Comparison of ENCODE assay signal across 22 cellular contexts in the genomic region with DNA sequence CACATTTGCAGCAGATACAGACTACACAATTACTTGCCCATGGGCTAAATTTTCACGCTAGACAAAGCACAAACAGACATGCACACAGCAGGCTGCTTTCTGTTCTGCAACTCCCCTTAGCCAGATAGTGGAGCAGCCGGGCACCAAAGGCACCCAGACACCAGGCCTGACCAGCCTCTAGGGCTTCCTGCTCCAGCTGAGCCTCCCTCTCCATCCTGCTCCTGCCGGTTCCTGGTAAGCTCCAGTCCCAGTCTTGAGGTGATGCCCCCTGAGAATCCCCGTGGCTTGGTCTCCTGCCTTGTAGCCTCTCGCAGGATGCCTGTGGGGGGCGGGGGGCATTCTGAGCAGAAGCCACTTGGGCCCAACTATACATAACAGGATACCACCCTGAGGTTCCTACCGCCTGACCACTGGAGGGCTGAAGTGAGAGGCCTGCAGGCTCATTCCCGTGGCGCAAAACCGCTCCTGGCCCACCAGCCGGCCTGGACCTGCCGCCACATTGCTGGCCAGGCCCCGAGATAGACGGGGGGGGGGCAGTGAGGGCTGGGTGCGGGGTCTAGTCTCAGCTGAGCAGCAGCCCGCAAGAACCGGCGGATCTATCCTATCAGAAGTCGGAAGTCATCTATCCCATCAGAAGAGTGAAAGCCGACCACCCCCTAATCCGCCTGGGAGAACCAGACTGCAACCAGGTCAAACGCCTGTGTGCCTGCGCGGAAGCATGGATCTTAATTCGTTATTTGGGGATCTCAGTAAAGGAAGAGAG. TPM values are rescaled to one million over a fixed set of nuclear protein-coding genes. Genes with fewer than 3 reads are reported as not detected.
DNase-seq lines count a peak whose midpoint lies in the region; ATAC-seq and TF ChIP-seq lines count a peak whose summit lies in the region.
"Had no signal": no experiment of that assay in that cellular context is flagged by ENCODE, and none has a peak within 500 bp of the region (broad histone marks: within the 10 kb centered on the region; RNA-seq: fewer than 3 reads in every experiment).

No MANE protein-coding gene starts in this region.

- H3K27me3 Mint-ChIP-seq in neural crest cell (ENCODE audit: low read depth) (peaks cover 94% of the 10 kb centered on the region), T-helper 17 cell (peaks cover 74% of the 10 kb centered on the region)

- DNase-seq in DMS53 (lab: John Stamatoyannopoulos, UW) (peak; percentile 21), DMS53 treated with DMSO at 0.1 percent for 48 hours (lab: John Stamatoyannopoulos, UW; ENCODE audit: unreplicated experiment) (no peak), coronary artery (ENCODE audit: low spot score) (peak; percentile 59), neural crest cell (ENCODE audit: low read depth, low spot score) (no peak), NCI-H2171 (lab: John Stamatoyannopoulos, UW) (no peak), T-helper 17 cell (no peak), DMS79 (lab: John Stamatoyannopoulos, UW) (no peak)
- DNase-seq: activated CD4-positive, alpha-beta memory T cell treated with anti-CD3 and anti-CD28 coated beads, Interleukin-2, amount 10 ng/mL, durations not matched to agents 7 days and 5 days; activated effector memory CD4-positive, alpha-beta T cell treated with Interleukin-2 at 50 U/mL for 16 hours; colonic mucosa; DMS 273 treated with DMSO at 0.1 percent for 48 hours; GM23248; KG1; NCI-H1105; NCI-H2171 treated with DMSO at 0.1 percent for 48 hours; Peyer's patch; thyroid gland had no signal

- H3K9me3 Mint-ChIP-seq in neural crest cell: no peaks in the 10 kb centered on the region
- H3K9me3 Mint-ChIP-seq: activated CD4-positive, alpha-beta memory T cell treated with anti-CD3 and anti-CD28 coated beads, Interleukin-2, amount 10 ng/mL, durations not matched to agents 7 days and 5 days; stimulated activated memory B cell treated with anti-CD40 and anti-IgM and Interleukin-4, amounts not matched to agents 10 μg/mL and 1 μg/mL and 100 μg/mL, for 72 hours had no signal

- H3K4me3 ChIP-seq in HUES6 (ENCODE audit: low read depth, low read length) (peak overlapping the region; percentile 55; the same call in 1 of the 2 replicates), coronary artery (no peak overlapping the region)
- H3K4me3 ChIP-seq: BLaER1, colonic mucosa, GM23248, Peyer's patch, thyroid gland had no signal

- H3K9ac ChIP-seq in HUES6 (ENCODE audit: low read length): no peak overlapping the region
- H3K9ac ChIP-seq: BLaER1, GM23248 had no signal

- H3K4me1 Mint-ChIP-seq in neural crest cell (peaks cover 21% of the 10 kb centered on the region), T-helper 17 cell (peaks cover 31% of the 10 kb centered on the region)

- no peak for ATAC-seq in T-helper 17 cell
- ATAC-seq: stimulated activated memory B cell treated with anti-CD40 and anti-IgM and Interleukin-4, amounts not matched to agents 10 μg/mL and 1 μg/mL and 100 μg/mL, for 72 hours had no signal

- TF ChIP-seq CTCF in coronary artery (IDR thresholded peaks at IDR 0.05) (no peak), neural crest cell (conservative IDR thresholded peaks at IDR 0.05) (no peak)

- peaks cover 48% of the 10 kb centered on the region for H3K4me1 ChIP-seq in HUES6 (ENCODE audit: control insufficient read depth, insufficient read depth, low read length)

- H3K4me3 Mint-ChIP-seq in neural crest cell: peak overlapping the region; percentile 59
- H3K4me3 Mint-ChIP-seq in T-helper 17 cell: no peak overlapping the region
- H3K4me3 Mint-ChIP-seq: activated CD4-positive, alpha-beta memory T cell treated with anti-CD3 and anti-CD28 coated beads, Interleukin-2, amount 10 ng/mL, durations not matched to agents 7 days and 5 days had no signal

- H3K9me3 ChIP-seq in HUES6 (ENCODE audit: control insufficient read depth, insufficient read depth, low read depth, low read length): no peaks in the 10 kb centered on the region
- no peaks in the 10 kb centered on the region for H3K9me3 ChIP-seq in T-helper 17 cell (ENCODE audit: control insufficient read depth, low read length, poor library complexity, severe bottlenecking)
- H3K9me3 ChIP-seq: BLaER1, colonic mucosa, thyroid gland had no signal

- H3K36me3 ChIP-seq in HUES6 (ENCODE audit: control insufficient read depth, insufficient read depth, low read length): no peaks in the 10 kb centered on the region
- H3K36me3 ChIP-seq: BLaER1, colonic mucosa, Peyer's patch, thyroid gland had no signal

- no peak overlapping the region for H3K27ac Mint-ChIP-seq in neural crest cell (ENCODE audit: unreplicated experiment)
- H3K27ac Mint-ChIP-seq in T-helper 17 cell: no peak overlapping the region
- H3K27ac Mint-ChIP-seq: stimulated activated memory B cell treated with anti-CD40 and anti-IgM and Interleukin-4, amounts not matched to agents 10 μg/mL and 1 μg/mL and 100 μg/mL, for 72 hours had no signal

- peaks cover 100% of the 10 kb centered on the region for H3K27me3 ChIP-seq in HUES6 (ENCODE audit: control insufficient read depth, insufficient read depth, low read length)

- peaks cover 4% of the 10 kb centered on the region for H3K36me3 Mint-ChIP-seq in neural crest cell (ENCODE audit: low read depth)
- peaks cover 5% of the 10 kb centered on the region for H3K36me3 Mint-ChIP-seq in T-helper 17 cell (ENCODE audit: low read depth)
- H3K36me3 Mint-ChIP-seq: stimulated activated memory B cell treated with anti-CD40 and anti-IgM and Interleukin-4, amounts not matched to agents 10 μg/mL and 1 μg/mL and 100 μg/mL, for 72 hours had no signal

- no peak overlapping the region for H3K27ac ChIP-seq in HUES6 (ENCODE audit: low read depth, low read length)
- H3K27ac ChIP-seq in coronary artery: no peak overlapping the region
- H3K27ac ChIP-seq: 22Rv1, BLaER1, colonic mucosa, GM23248, Peyer's patch, thyroid gland had no signal

RNA-seq across cellular contexts. Expression of gene FOXL2, which starts 3.9 kb away (rescaled TPM):
- 0.09 TPM in 2 replicates for total RNA-seq in neural crest cell
- not detected for total RNA-seq in T-helper 17 cell
- total RNA-seq: activated CD4-positive, alpha-beta memory T cell treated with anti-CD3 and anti-CD28 coated beads, Interleukin-2, amount 10 ng/mL, durations not matched to agents 7 days and 5 days; lower leg skin; Peyer's patch; thyroid gland had no signal

RNA-seq across cellular contexts. Expression of gene FOXL2NB, which starts 4.0 kb away (rescaled TPM):
- total RNA-seq in neural crest cell: not detected in 2 replicates
- total RNA-seq in T-helper 17 cell: not detected
- total RNA-seq: activated CD4-positive, alpha-beta memory T cell treated with anti-CD3 and anti-CD28 coated beads, Interleukin-2, amount 10 ng/mL, durations not matched to agents 7 days and 5 days; colonic mucosa; lower leg skin; Peyer's patch; thyroid gland had no signal

Comparison
In these comparisons a context has a peak if more than half of its experiments do, and no peak if none do; other contexts are left out.
1. DNase-seq: peak in DMS53 (single experiment) and coronary artery (single experiment); none in DMS53 treated with DMSO at 0.1 percent for 48 hours (single experiment), neural crest cell (single experiment), NCI-H2171 (single experiment), T-helper 17 cell (0 of 3) and DMS79 (single experiment).